1 cellular context compared by ENCODE assay signal in the genomic region with DNA sequence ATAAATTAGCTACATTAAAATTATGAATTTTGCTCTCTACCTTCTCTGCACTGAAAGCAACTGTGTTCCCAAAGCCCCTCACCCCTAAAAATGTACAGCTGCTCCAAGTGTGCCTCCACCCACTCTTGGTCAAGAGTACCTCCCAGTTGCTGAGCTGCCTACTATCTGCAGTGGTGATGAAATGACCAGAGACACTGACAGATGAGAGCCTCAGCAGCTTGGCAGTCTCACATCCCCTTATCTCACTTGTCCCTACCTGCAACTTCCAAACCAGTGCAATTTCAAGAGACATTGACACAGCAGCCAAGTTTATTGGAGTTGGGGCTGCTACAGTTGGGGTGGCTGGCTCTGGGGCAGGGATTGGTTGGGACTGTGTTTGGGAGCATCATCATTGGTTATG.
TF ChIP-seq lines count a peak whose summit lies in the region.

No MANE protein-coding gene starts in this region.

TF ChIP-seq in K562, 482 proteins besides CTCF, POLR2A, EP300 and RAD21 (continued from another document):
- TF ChIP-seq, protein P1, sequence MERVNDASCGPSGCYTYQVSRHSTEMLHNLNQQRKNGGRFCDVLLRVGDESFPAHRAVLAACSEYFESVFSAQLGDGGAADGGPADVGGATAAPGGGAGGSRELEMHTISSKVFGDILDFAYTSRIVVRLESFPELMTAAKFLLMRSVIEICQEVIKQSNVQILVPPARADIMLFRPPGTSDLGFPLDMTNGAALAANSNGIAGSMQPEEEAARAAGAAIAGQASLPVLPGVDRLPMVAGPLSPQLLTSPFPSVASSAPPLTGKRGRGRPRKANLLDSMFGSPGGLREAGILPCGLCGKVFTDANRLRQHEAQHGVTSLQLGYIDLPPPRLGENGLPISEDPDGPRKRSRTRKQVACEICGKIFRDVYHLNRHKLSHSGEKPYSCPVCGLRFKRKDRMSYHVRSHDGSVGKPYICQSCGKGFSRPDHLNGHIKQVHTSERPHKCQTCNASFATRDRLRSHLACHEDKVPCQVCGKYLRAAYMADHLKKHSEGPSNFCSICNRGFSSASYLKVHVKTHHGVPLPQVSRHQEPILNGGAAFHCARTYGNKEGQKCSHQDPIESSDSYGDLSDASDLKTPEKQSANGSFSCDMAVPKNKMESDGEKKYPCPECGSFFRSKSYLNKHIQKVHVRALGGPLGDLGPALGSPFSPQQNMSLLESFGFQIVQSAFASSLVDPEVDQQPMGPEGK (CRISPR knock-in tag; IDR thresholded peaks at IDR 0.05; ENCODE audit: borderline replicate concordance): no peak
- TF ChIP-seq ZBED1 (IDR thresholded peaks at IDR 0.05): no peak
- TF ChIP-seq KDM4B (IDR thresholded peaks at IDR 0.05; ENCODE audit: borderline replicate concordance in 2 of 2, low read depth in 1 of 2): no peak
- TF ChIP-seq, protein P2, sequence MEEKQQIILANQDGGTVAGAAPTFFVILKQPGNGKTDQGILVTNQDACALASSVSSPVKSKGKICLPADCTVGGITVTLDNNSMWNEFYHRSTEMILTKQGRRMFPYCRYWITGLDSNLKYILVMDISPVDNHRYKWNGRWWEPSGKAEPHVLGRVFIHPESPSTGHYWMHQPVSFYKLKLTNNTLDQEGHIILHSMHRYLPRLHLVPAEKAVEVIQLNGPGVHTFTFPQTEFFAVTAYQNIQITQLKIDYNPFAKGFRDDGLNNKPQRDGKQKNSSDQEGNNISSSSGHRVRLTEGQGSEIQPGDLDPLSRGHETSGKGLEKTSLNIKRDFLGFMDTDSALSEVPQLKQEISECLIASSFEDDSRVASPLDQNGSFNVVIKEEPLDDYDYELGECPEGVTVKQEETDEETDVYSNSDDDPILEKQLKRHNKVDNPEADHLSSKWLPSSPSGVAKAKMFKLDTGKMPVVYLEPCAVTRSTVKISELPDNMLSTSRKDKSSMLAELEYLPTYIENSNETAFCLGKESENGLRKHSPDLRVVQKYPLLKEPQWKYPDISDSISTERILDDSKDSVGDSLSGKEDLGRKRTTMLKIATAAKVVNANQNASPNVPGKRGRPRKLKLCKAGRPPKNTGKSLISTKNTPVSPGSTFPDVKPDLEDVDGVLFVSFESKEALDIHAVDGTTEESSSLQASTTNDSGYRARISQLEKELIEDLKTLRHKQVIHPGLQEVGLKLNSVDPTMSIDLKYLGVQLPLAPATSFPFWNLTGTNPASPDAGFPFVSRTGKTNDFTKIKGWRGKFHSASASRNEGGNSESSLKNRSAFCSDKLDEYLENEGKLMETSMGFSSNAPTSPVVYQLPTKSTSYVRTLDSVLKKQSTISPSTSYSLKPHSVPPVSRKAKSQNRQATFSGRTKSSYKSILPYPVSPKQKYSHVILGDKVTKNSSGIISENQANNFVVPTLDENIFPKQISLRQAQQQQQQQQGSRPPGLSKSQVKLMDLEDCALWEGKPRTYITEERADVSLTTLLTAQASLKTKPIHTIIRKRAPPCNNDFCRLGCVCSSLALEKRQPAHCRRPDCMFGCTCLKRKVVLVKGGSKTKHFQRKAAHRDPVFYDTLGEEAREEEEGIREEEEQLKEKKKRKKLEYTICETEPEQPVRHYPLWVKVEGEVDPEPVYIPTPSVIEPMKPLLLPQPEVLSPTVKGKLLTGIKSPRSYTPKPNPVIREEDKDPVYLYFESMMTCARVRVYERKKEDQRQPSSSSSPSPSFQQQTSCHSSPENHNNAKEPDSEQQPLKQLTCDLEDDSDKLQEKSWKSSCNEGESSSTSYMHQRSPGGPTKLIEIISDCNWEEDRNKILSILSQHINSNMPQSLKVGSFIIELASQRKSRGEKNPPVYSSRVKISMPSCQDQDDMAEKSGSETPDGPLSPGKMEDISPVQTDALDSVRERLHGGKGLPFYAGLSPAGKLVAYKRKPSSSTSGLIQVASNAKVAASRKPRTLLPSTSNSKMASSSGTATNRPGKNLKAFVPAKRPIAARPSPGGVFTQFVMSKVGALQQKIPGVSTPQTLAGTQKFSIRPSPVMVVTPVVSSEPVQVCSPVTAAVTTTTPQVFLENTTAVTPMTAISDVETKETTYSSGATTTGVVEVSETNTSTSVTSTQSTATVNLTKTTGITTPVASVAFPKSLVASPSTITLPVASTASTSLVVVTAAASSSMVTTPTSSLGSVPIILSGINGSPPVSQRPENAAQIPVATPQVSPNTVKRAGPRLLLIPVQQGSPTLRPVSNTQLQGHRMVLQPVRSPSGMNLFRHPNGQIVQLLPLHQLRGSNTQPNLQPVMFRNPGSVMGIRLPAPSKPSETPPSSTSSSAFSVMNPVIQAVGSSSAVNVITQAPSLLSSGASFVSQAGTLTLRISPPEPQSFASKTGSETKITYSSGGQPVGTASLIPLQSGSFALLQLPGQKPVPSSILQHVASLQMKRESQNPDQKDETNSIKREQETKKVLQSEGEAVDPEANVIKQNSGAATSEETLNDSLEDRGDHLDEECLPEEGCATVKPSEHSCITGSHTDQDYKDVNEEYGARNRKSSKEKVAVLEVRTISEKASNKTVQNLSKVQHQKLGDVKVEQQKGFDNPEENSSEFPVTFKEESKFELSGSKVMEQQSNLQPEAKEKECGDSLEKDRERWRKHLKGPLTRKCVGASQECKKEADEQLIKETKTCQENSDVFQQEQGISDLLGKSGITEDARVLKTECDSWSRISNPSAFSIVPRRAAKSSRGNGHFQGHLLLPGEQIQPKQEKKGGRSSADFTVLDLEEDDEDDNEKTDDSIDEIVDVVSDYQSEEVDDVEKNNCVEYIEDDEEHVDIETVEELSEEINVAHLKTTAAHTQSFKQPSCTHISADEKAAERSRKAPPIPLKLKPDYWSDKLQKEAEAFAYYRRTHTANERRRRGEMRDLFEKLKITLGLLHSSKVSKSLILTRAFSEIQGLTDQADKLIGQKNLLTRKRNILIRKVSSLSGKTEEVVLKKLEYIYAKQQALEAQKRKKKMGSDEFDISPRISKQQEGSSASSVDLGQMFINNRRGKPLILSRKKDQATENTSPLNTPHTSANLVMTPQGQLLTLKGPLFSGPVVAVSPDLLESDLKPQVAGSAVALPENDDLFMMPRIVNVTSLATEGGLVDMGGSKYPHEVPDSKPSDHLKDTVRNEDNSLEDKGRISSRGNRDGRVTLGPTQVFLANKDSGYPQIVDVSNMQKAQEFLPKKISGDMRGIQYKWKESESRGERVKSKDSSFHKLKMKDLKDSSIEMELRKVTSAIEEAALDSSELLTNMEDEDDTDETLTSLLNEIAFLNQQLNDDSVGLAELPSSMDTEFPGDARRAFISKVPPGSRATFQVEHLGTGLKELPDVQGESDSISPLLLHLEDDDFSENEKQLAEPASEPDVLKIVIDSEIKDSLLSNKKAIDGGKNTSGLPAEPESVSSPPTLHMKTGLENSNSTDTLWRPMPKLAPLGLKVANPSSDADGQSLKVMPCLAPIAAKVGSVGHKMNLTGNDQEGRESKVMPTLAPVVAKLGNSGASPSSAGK (IDR thresholded peaks at IDR 0.05): no peak
- TF ChIP-seq ZNF444 (CRISPR knock-in tag; IDR thresholded peaks at IDR 0.05): no peak
- no peak for TF ChIP-seq PBX2 (CRISPR knock-in tag; IDR thresholded peaks at IDR 0.05; ENCODE audit: low read depth)
- TF ChIP-seq PBX2 (tag; conservative IDR thresholded peaks at IDR 0.05; ENCODE audit: low read depth): 0 out of 2 replicates have a peak, but pooled peaks have one; percentile 18
- TF ChIP-seq, protein P3, sequence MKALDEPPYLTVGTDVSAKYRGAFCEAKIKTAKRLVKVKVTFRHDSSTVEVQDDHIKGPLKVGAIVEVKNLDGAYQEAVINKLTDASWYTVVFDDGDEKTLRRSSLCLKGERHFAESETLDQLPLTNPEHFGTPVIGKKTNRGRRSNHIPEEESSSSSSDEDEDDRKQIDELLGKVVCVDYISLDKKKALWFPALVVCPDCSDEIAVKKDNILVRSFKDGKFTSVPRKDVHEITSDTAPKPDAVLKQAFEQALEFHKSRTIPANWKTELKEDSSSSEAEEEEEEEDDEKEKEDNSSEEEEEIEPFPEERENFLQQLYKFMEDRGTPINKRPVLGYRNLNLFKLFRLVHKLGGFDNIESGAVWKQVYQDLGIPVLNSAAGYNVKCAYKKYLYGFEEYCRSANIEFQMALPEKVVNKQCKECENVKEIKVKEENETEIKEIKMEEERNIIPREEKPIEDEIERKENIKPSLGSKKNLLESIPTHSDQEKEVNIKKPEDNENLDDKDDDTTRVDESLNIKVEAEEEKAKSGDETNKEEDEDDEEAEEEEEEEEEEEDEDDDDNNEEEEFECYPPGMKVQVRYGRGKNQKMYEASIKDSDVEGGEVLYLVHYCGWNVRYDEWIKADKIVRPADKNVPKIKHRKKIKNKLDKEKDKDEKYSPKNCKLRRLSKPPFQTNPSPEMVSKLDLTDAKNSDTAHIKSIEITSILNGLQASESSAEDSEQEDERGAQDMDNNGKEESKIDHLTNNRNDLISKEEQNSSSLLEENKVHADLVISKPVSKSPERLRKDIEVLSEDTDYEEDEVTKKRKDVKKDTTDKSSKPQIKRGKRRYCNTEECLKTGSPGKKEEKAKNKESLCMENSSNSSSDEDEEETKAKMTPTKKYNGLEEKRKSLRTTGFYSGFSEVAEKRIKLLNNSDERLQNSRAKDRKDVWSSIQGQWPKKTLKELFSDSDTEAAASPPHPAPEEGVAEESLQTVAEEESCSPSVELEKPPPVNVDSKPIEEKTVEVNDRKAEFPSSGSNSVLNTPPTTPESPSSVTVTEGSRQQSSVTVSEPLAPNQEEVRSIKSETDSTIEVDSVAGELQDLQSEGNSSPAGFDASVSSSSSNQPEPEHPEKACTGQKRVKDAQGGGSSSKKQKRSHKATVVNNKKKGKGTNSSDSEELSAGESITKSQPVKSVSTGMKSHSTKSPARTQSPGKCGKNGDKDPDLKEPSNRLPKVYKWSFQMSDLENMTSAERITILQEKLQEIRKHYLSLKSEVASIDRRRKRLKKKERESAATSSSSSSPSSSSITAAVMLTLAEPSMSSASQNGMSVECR (CRISPR knock-in tag; IDR thresholded peaks at IDR 0.05): no peak
- TF ChIP-seq, protein P4, sequence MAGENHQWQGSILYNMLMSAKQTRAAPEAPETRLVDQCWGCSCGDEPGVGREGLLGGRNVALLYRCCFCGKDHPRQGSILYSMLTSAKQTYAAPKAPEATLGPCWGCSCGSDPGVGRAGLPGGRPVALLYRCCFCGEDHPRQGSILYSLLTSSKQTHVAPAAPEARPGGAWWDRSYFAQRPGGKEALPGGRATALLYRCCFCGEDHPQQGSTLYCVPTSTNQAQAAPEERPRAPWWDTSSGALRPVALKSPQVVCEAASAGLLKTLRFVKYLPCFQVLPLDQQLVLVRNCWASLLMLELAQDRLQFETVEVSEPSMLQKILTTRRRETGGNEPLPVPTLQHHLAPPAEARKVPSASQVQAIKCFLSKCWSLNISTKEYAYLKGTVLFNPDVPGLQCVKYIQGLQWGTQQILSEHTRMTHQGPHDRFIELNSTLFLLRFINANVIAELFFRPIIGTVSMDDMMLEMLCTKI (IDR thresholded peaks at IDR 0.05; ENCODE audit: partially characterized antibody): no peak
- no peak for TF ChIP-seq DDX20 (tag; IDR thresholded peaks at IDR 0.05; ENCODE audit: low read depth)
- no peak for TF ChIP-seq NFXL1 (CRISPR knock-in tag; IDR thresholded peaks at IDR 0.05)
TF ChIP-seq in K562: peak in this region for 5.
